Comparison of ENCODE assay signal across 17 cellular contexts in genomic region chr2:23549821-23550535, GRCh38.
A peak's percentile ranks its signal among the peaks of the same experiment; 100 is the strongest.
DNase-seq lines count a peak whose midpoint lies in the region; ATAC-seq and TF ChIP-seq lines count a peak whose summit lies in the region.
"Had no signal": no experiment of that assay in that cellular context is flagged by ENCODE, and none has a peak within 500 bp of the region (broad histone marks: within the 10 kb centered on the region; RNA-seq: fewer than 3 reads in every experiment).

No MANE protein-coding gene starts in this region.

- no TSS peak for BruUV-seq in A673 (replicated peaks; lab: Mats Ljungman, UMichigan)

- H3K4me1 ChIP-seq in A673 (ENCODE audit: insufficient read depth, low read length, poor library complexity, severe bottlenecking) = peaks cover 43% of the 10 kb centered on the region

- POLR2A ChIA-PET in A673 (lab: Charles Lee; ENCODE audit: low non-redundant PET) = no interaction called here

- DNase-seq in A673 (ENCODE audit: low spot score) (peak; percentile 84), HCEC 1CT (peak; percentile 41), iris pigment epithelial cell (ENCODE audit: low read depth) (peak; percentile 72), NCI-H1694 (lab: John Stamatoyannopoulos, UW) (no peak), HT-29 (ENCODE audit: low spot score) (no peak)
- DNase-seq in activated CD4-positive, CD25-positive, alpha-beta regulatory T cell (lab: John Stamatoyannopoulos, UW) = no peak
- DNase-seq: activated naive CD8-positive, alpha-beta T cell treated with anti-CD3 and anti-CD28 coated beads, Interleukin-2, amount 50 U/mL, for 24 hours; AML-193; DMS79; NCI-H187 treated with DMSO at 0.1 percent for 48 hours; stimulated activated CD4-positive, alpha-beta T cell treated with anti-CD3 and anti-CD28 coated beads, Interleukin-2, amount 100 ng/mL, for 24 hours had no signal

- TF ChIP-seq CTCF in A673 (conservative IDR thresholded peaks at IDR 0.05; ENCODE audit: low read depth, low read length) = no peak

- intact Hi-C loops in A673 (cut with micrococcal nuclease; ENCODE audit: unreplicated experiment) = no loop called here

- H3K27ac ChIP-seq in A673 (ENCODE audit: low read depth, low read length, poor library complexity, severe bottlenecking) = peak overlapping the region; percentile 74
- H3K27ac ChIP-seq: SJSA1, vagina had no signal

- no peaks in the 10 kb centered on the region for H3K36me3 ChIP-seq in A673 (ENCODE audit: insufficient read depth, low read length, poor library complexity, severe bottlenecking)
- H3K36me3 ChIP-seq: SJSA1, vagina had no signal

- no peaks in the 10 kb centered on the region for H3K27me3 ChIP-seq in A673 (replicated peaks; ENCODE audit: insufficient read depth, low read depth, low read length, poor library complexity)
- H3K27me3 ChIP-seq: dorsolateral prefrontal cortex, SJSA1, vagina had no signal

- CTCF ChIA-PET in A673 (lab: Charles Lee) = no interaction called here

- H3K9me3 ChIP-seq in A673 (ENCODE audit: low read depth, low read length, poor library complexity, severe bottlenecking) = no peaks in the 10 kb centered on the region
- H3K9me3 ChIP-seq: mucosa of descending colon, SJSA1, vagina had no signal

- no peak overlapping the region for H3K4me3 ChIP-seq in A673 (ENCODE audit: low read depth, low read length, poor library complexity, severe bottlenecking)
- H3K4me3 ChIP-seq: mucosa of descending colon, SJSA1, vagina had no signal

- ATAC-seq in SK-N-SH treated with all-trans-retinoic acid at 6 μM for 48 hours = peak; percentile 7; the same call in 2 of the 3 replicates
- no peak for ATAC-seq in HG03280 (IDR thresholded peaks at IDR 0.05; ENCODE audit: unreplicated experiment)
- ATAC-seq: activated naive CD8-positive, alpha-beta T cell treated with anti-CD3 and anti-CD28 coated beads, Interleukin-2, amount 50 U/mL, for 24 hours had no signal

TF ChIP-seq in SK-N-SH treated with all-trans-retinoic acid at 6 μM for 48 hours, 23 proteins besides CTCF, POLR2A, EP300 and RAD21:
- TF ChIP-seq PATZ1 (CRISPR knock-in tag; IDR thresholded peaks at IDR 0.05; ENCODE audit: borderline replicate concordance) (peak; percentile 80; the same call in 1 of the 2 replicates), POU6F1 (CRISPR knock-in tag; IDR thresholded peaks at IDR 0.05; ENCODE audit: borderline replicate concordance, low read depth) (no peak)

Comparison
In these comparisons a context has a peak if more than half of its experiments do, and no peak if none do; other contexts are left out.
1. DNase-seq: peak in A673 (single experiment), HCEC 1CT (single experiment) and iris pigment epithelial cell (single experiment); none in NCI-H1694 (single experiment), activated CD4-positive, CD25-positive, alpha-beta regulatory T cell (0 of 4) and HT-29 (single experiment).